ENCODE assay signal across 20 cellular contexts in the genomic region with DNA sequence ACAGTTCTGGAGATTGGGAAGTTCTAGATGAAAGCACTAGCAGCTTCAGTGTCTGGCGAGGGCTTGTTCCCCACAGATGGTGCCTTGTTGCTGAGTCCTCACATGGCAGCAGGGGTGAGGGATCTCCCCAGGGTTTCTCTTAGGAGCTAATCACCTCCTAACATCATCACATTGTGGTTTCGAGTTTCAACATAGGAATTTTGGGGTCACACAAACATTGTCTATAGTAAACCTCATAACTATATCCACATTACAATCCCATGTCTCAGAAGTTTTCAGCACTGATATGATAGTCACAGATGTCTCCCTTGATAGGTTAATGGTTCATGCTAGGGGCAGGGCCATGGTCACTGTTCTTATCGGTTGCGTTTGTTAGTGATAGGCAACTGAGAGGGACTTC. TPM values are rescaled to one million over a fixed set of nuclear protein-coding genes. Genes with fewer than 3 reads are reported as not detected.
DNase-seq lines count a peak whose midpoint lies in the region; ATAC-seq and TF ChIP-seq lines count a peak whose summit lies in the region.
"Had no signal": no experiment of that assay in that cellular context is flagged by ENCODE, and none has a peak within 500 bp of the region (broad histone marks: within the 10 kb centered on the region; RNA-seq: fewer than 3 reads in every experiment).

No MANE protein-coding gene starts in this region.

- peaks cover 4 to 10% of the 10 kb centered on the region in 2 donors for H3K36me3 Mint-ChIP-seq in activated T-cell treated with anti-CD3 and anti-CD28 coated beads, Interleukin-2, amount 50 U/mL, for 72 hours (ENCODE audit: insufficient read depth in 2 of 2)
- H3K36me3 Mint-ChIP-seq in stimulated activated effector memory CD8-positive, alpha-beta T cell treated with anti-CD3 and anti-CD28 coated beads, Interleukin-12 subunit alpha, Interleukin-12 subunit beta, amount 100 ng/mL, for 72 hours, result peaks cover 50% of the 10 kb centered on the region

- peaks cover 35% of the 10 kb centered on the region for H3K4me1 ChIP-seq in PC-9 (replicated peaks; ENCODE audit: insufficient read depth)
- H3K4me1 ChIP-seq: upper lobe of right lung had no signal

- H3K27me3 ChIP-seq in PC-9 (ENCODE audit: insufficient read depth, low read depth) (no peaks in the 10 kb centered on the region), MG63 (no peaks in the 10 kb centered on the region)
- H3K27me3 ChIP-seq: upper lobe of right lung had no signal

- no peak overlapping the region for H3K4me3 Mint-ChIP-seq in activated T-cell treated with anti-CD3 and anti-CD28 coated beads, Interleukin-2, amount 50 U/mL, for 72 hours
- H3K4me3 Mint-ChIP-seq in stimulated activated effector memory CD8-positive, alpha-beta T cell treated with anti-CD3 and anti-CD28 coated beads, Interleukin-12 subunit alpha, Interleukin-12 subunit beta, amount 100 ng/mL, for 72 hours, result no peak overlapping the region
- H3K4me3 Mint-ChIP-seq: nephron; stimulated activated naive CD8-positive, alpha-beta T cell treated with anti-CD3 and anti-CD28 coated beads, Interleukin-15, Interleukin-2, amounts not matched to agents 100 ng/mL and 50 ng/mL, for 24 hours had no signal

- H3K9me3 Mint-ChIP-seq in activated T-cell treated with anti-CD3 and anti-CD28 coated beads, Interleukin-2, amount 50 U/mL, for 72 hours, result no peaks in the 10 kb centered on the region
- H3K9me3 Mint-ChIP-seq in stimulated activated effector memory CD8-positive, alpha-beta T cell treated with anti-CD3 and anti-CD28 coated beads, Interleukin-12 subunit alpha, Interleukin-12 subunit beta, amount 100 ng/mL, for 72 hours, result no peaks in the 10 kb centered on the region
- H3K9me3 Mint-ChIP-seq: nephron; stimulated activated naive CD8-positive, alpha-beta T cell treated with anti-CD3 and anti-CD28 coated beads, Interleukin-15, Interleukin-2, amounts not matched to agents 100 ng/mL and 50 ng/mL, for 24 hours had no signal

- H3K27ac ChIP-seq in PC-9, result peak overlapping the region; percentile 59
- H3K27ac ChIP-seq: coronary artery, upper lobe of right lung had no signal

- POLR2A ChIA-PET in PC-9 (lab: Charles Lee; ENCODE audit: unreplicated experiment), result interaction anchor here (0.5 to 1.0 kb wide), 5 partner anchors 103 to 661 kb away, joined by 3 to 38 read pairs (median 6); no protein-coding TSS in a partner anchor

- H4K20me1 ChIP-seq in PC-9 (ENCODE audit: insufficient read depth), result peaks cover 18% of the 10 kb centered on the region; the same call in 1 of the 2 replicates

- H3K9me3 ChIP-seq in PC-9 (ENCODE audit: insufficient read depth, low read depth) (no peaks in the 10 kb centered on the region), MG63 (no peaks in the 10 kb centered on the region)
- H3K9me3 ChIP-seq: upper lobe of right lung had no signal

- H3F3A ChIP-seq in PC-9 (ENCODE audit: insufficient read depth, low read depth), result peaks cover 44% of the 10 kb centered on the region

- H3K27me3 Mint-ChIP-seq in activated T-cell treated with anti-CD3 and anti-CD28 coated beads, Interleukin-2, amount 50 U/mL, for 72 hours (ENCODE audit: low read depth), result no peaks in the 10 kb centered on the region
- H3K27me3 Mint-ChIP-seq: stimulated activated naive CD8-positive, alpha-beta T cell treated with anti-CD3 and anti-CD28 coated beads, Interleukin-15, Interleukin-2, amounts not matched to agents 100 ng/mL and 50 ng/mL, for 24 hours had no signal

- H3K4me3 ChIP-seq in PC-9, result no peak overlapping the region
- no peak overlapping the region for H3K4me3 ChIP-seq in MG63
- H3K4me3 ChIP-seq: coronary artery, upper lobe of right lung had no signal

- no peak for DNase-seq in activated T-cell treated with anti-CD3 and anti-CD28 coated beads, Interleukin-2, amount 50 U/mL, for 72 hours
- DNase-seq in activated T-cell treated with anti-CD3 and anti-CD28 coated beads, Interleukin-2, amount 50 U/mL, for 48 hours, result no peak
- DNase-seq in PC-9 (peak; percentile 68 to 94), fibroblast of peridontal ligament (ENCODE audit: extremely low read depth) (peak; percentile 73), 8988T (no peak), posterior cingulate gyrus (no peak), MG63 (no peak)
- no peak for DNase-seq in stimulated activated effector memory CD8-positive, alpha-beta T cell treated with anti-CD3 and anti-CD28 coated beads, Interleukin-12 subunit alpha, Interleukin-12 subunit beta, amount 100 ng/mL, for 72 hours (ENCODE audit: low spot score in 2 of 2)
- DNase-seq: ACHN; activated naive CD4-positive, alpha-beta T cell treated with Interleukin-2 at 50 U/mL for 16 hours; GF-D8; NCI-H2029 treated with DMSO at 0.1 percent for 48 hours; NCI-H510A; retina; SIG-M5; stimulated activated CD4-positive, alpha-beta T cell treated with anti-CD3 and anti-CD28 coated beads, Interleukin-15, amount 100 ng/mL, for 24 hours; upper lobe of right lung had no signal

- H2AFZ ChIP-seq in PC-9, result no peak overlapping the region

- BruUV-seq in PC-9 (replicated peaks; lab: Mats Ljungman, UMichigan), result no TSS peak

- TF ChIP-seq CTCF in PC-9 (conservative IDR thresholded peaks at IDR 0.05), result no peak

- no peaks in the 10 kb centered on the region for H3K79me2 ChIP-seq in PC-9 (ENCODE audit: low read depth)

- ATAC-seq in activated T-cell treated with anti-CD3 and anti-CD28 coated beads, Interleukin-2, amount 50 U/mL, for 72 hours (replicated peaks in 1 of 2), result no peak
- ATAC-seq in stimulated activated effector memory CD8-positive, alpha-beta T cell treated with anti-CD3 and anti-CD28 coated beads, Interleukin-12 subunit alpha, Interleukin-12 subunit beta, amount 100 ng/mL, for 72 hours, result no peak
- ATAC-seq: upper lobe of right lung had no signal

- H3K4me1 Mint-ChIP-seq in activated T-cell treated with anti-CD3 and anti-CD28 coated beads, Interleukin-2, amount 50 U/mL, for 72 hours (ENCODE audit: low read depth), result peaks cover 37% of the 10 kb centered on the region
- peaks cover 31% of the 10 kb centered on the region for H3K4me1 Mint-ChIP-seq in stimulated activated effector memory CD8-positive, alpha-beta T cell treated with anti-CD3 and anti-CD28 coated beads, Interleukin-12 subunit alpha, Interleukin-12 subunit beta, amount 100 ng/mL, for 72 hours

- H3K9me2 ChIP-seq in PC-9 (ENCODE audit: insufficient read depth), result no peaks in the 10 kb centered on the region

- H3K27ac Mint-ChIP-seq in activated T-cell treated with anti-CD3 and anti-CD28 coated beads, Interleukin-2, amount 50 U/mL, for 72 hours, result peak overlapping the region; percentile 15
- H3K27ac Mint-ChIP-seq in stimulated activated effector memory CD8-positive, alpha-beta T cell treated with anti-CD3 and anti-CD28 coated beads, Interleukin-12 subunit alpha, Interleukin-12 subunit beta, amount 100 ng/mL, for 72 hours, result peak overlapping the region; percentile 89
- H3K27ac Mint-ChIP-seq: nephron; stimulated activated naive CD8-positive, alpha-beta T cell treated with anti-CD3 and anti-CD28 coated beads, Interleukin-15, Interleukin-2, amounts not matched to agents 100 ng/mL and 50 ng/mL, for 24 hours had no signal

- H3K4me2 ChIP-seq in PC-9, result peak overlapping the region; percentile 28

- CTCF ChIA-PET in PC-9 (lab: Charles Lee), result no interaction called here

- intact Hi-C loops in PC-9 (cut with micrococcal nuclease; ENCODE audit: unreplicated experiment), result no loop called here
- intact Hi-C loops in posterior cingulate gyrus (cut with DNase I), result no loop called here

- H3K36me3 ChIP-seq in PC-9 (ENCODE audit: low read depth) (peaks cover 12% of the 10 kb centered on the region; the same call in 1 of the 2 replicates), MG63 (peaks cover 66% of the 10 kb centered on the region)

RNA-seq across cellular contexts. Expression of gene CLUAP1, which starts 13.8 kb away (rescaled TPM):
- 10 to 100 TPM; 16.8 to 18.2 TPM for total RNA-seq in activated T-cell treated with anti-CD3 and anti-CD28 coated beads, Interleukin-2, amount 50 U/mL, for 72 hours
- total RNA-seq in PC-9 (2021), result 47.0 and 61.4 TPM in 2 replicates
- total RNA-seq in MG63 (2014; rRNA removed; shearing (Covaris generic); ENCODE audit: low replicate concordance), result 13.7 and 34.4 TPM in 2 replicates

RNA-seq across cellular contexts. Expression of gene C16orf90, which starts 19.3 kb away (rescaled TPM):
- total RNA-seq in activated T-cell treated with anti-CD3 and anti-CD28 coated beads, Interleukin-2, amount 50 U/mL, for 72 hours, result not detected
- total RNA-seq in PC-9 (2021), result not detected in 2 replicates
- total RNA-seq in MG63 (2014; rRNA removed; shearing (Covaris generic); ENCODE audit: low replicate concordance), result not detected in 2 replicates
- total RNA-seq: upper lobe of right lung had no signal

Comparison
In these comparisons a context has a peak if more than half of its experiments do, and no peak if none do; other contexts are left out.
1. DNase-seq: peak in PC-9 (2 of 2) and fibroblast of peridontal ligament (single experiment); none in activated T-cell treated with anti-CD3 and anti-CD28 coated beads, Interleukin-2, amount 50 U/mL, for 72 hours (0 of 2), activated T-cell treated with anti-CD3 and anti-CD28 coated beads, Interleukin-2, amount 50 U/mL, for 48 hours (0 of 2), stimulated activated effector memory CD8-positive, alpha-beta T cell treated with anti-CD3 and anti-CD28 coated beads, Interleukin-12 subunit alpha, Interleukin-12 subunit beta, amount 100 ng/mL, for 72 hours (0 of 2), 8988T (single experiment), posterior cingulate gyrus (0 of 10) and MG63 (single experiment).